In genomic region chr9:110316255-110316921, GRCh38 we compare ENCODE assay signal across 8 cellular contexts. TPM values are rescaled to one million over a fixed set of nuclear protein-coding genes. Genes with fewer than 3 reads are reported as not detected.
DNase-seq lines count a peak whose midpoint lies in the region; ATAC-seq, FAIRE-seq and TF ChIP-seq lines count a peak whose summit lies in the region.

No MANE protein-coding gene starts in this region.

- H3K27me3 Mint-ChIP-seq in mesothelial cell of epicardium (ENCODE audit: low read depth): no peaks in the 10 kb centered on the region

- TF ChIP-seq CTCF in epithelial cell of esophagus (IDR thresholded peaks at IDR 0.05; ENCODE audit: insufficient read depth, low read depth, low read length, missing control alignments): no peak
- TF ChIP-seq CTCF in mesothelial cell of epicardium (IDR thresholded peaks at IDR 0.05; ENCODE audit: unreplicated experiment): no peak

- no peak overlapping the region for H3K4me3 Mint-ChIP-seq in mesothelial cell of epicardium

- peaks cover 12% of the 10 kb centered on the region for H3K9me3 Mint-ChIP-seq in mesothelial cell of epicardium

- no peak overlapping the region for H3K4me3 ChIP-seq in epithelial cell of esophagus (ENCODE audit: low read length)

- peak; percentile 86 for FAIRE-seq in GM12892 (lab: Jason Lieb, UNC)

- ATAC-seq in GM21423 (IDR thresholded peaks at IDR 0.05; ENCODE audit: unreplicated experiment) (peak; percentile 95), HG03565 (IDR thresholded peaks at IDR 0.05; ENCODE audit: unreplicated experiment) (peak; percentile 93)

- peaks cover 7% of the 10 kb centered on the region for H3K4me1 Mint-ChIP-seq in mesothelial cell of epicardium

- H3K27ac Mint-ChIP-seq in mesothelial cell of epicardium: no peak overlapping the region

- TF ChIP-seq POLR2A in GM12892 (IDR thresholded peaks at IDR 0.05; ENCODE audit: low read depth, low read length): no peak

- DNase-seq in GM12892 (ENCODE audit: insufficient read length) (peak; percentile 29), epithelial cell of esophagus (ENCODE audit: low read depth) (peak; percentile 29), iPS-NIHi7 (ENCODE audit: extremely low spot score) (no peak), DMS53 treated with DMSO at 0.1 percent for 48 hours (lab: John Stamatoyannopoulos, UW; ENCODE audit: unreplicated experiment) (no peak), mesothelial cell of epicardium (ENCODE audit: low spot score in 2 of 2, unreplicated experiment in 2 of 2) (no peak), C1 segment of cervical spinal cord (lab: John Stamatoyannopoulos, UW) (no peak)

- H3K36me3 Mint-ChIP-seq in mesothelial cell of epicardium: peaks cover 2% of the 10 kb centered on the region

RNA-seq across cellular contexts. Expression of gene TXNDC8, which starts 21.3 kb away (rescaled TPM):
- polyA plus RNA-seq in GM12892 (2012; ENCODE audit: missing spikeins): not detected
- total RNA-seq in mesothelial cell of epicardium: not detected in 3 replicates

Comparison
In these comparisons a context has a peak if more than half of its experiments do, and no peak if none do; other contexts are left out.
1. DNase-seq: peak in GM12892 (single experiment) and epithelial cell of esophagus (single experiment); none in iPS-NIHi7 (single experiment), DMS53 treated with DMSO at 0.1 percent for 48 hours (single experiment), mesothelial cell of epicardium (0 of 2) and C1 segment of cervical spinal cord (0 of 14).